ENCODE assay signal across 1 cellular context in the genomic region with DNA sequence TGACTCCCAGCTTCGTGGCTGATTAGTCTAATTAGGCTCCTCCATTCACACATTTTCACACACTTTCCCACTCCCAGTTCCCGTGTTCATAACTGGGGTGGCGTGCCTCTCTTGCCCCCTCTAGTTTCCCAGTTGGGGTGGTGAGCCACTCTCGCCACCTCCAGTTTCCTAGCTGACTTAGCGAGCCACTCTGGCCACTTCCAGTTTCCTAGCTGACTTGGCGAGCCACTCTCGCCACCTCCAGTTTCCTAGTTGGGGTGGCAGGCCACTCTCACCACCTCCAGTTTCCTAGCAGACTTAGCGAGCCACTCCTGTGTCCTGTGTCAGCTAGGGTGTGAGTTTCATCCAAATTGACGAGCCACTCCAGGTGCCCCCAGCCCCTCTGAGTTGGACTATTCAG.
TF ChIP-seq lines count a peak whose summit lies in the region.

No MANE protein-coding gene starts in this region.

TF ChIP-seq in K562, 482 proteins besides CTCF, POLR2A, EP300 and RAD21:
- TF ChIP-seq CAMTA2 (CRISPR knock-in tag; conservative IDR thresholded peaks at IDR 0.05) (no peak), IRF2 (CRISPR knock-in tag; IDR thresholded peaks at IDR 0.05) (no peak), POLR3A (IDR thresholded peaks at IDR 0.05; ENCODE audit: borderline replicate concordance, extremely low read depth, insufficient read depth, insufficient read length) (no peak), ZNF354B (CRISPR knock-in tag; IDR thresholded peaks at IDR 0.05) (no peak), NFXL1 (CRISPR knock-in tag; IDR thresholded peaks at IDR 0.05) (no peak), HNRNPLL (IDR thresholded peaks at IDR 0.05; ENCODE audit: low read depth, low read length, poor library complexity, severe bottlenecking) (no peak), SAFB (IDR thresholded peaks at IDR 0.05; ENCODE audit: borderline replicate concordance, low read depth, low read length) (no peak), ZNF408 (CRISPR knock-in tag; IDR thresholded peaks at IDR 0.05; ENCODE audit: low read depth) (no peak), GABPB2 (CRISPR knock-in tag; conservative IDR thresholded peaks at IDR 0.05) (no peak), ZNF133 (CRISPR knock-in tag; IDR thresholded peaks at IDR 0.05) (no peak), RHOXF2B (CRISPR knock-in tag; conservative IDR thresholded peaks at IDR 0.05) (no peak), POLR2AphosphoS2 (IDR thresholded peaks at IDR 0.05; ENCODE audit: low read length) (no peak), ZNF121 (CRISPR knock-in tag; conservative IDR thresholded peaks at IDR 0.05) (no peak), SAFB2 (IDR thresholded peaks at IDR 0.05; ENCODE audit: borderline replicate concordance, low read depth, low read length, severe bottlenecking) (no peak), ERF (CRISPR knock-in tag; IDR thresholded peaks at IDR 0.05) (no peak)
- TF ChIP-seq, protein P1, sequence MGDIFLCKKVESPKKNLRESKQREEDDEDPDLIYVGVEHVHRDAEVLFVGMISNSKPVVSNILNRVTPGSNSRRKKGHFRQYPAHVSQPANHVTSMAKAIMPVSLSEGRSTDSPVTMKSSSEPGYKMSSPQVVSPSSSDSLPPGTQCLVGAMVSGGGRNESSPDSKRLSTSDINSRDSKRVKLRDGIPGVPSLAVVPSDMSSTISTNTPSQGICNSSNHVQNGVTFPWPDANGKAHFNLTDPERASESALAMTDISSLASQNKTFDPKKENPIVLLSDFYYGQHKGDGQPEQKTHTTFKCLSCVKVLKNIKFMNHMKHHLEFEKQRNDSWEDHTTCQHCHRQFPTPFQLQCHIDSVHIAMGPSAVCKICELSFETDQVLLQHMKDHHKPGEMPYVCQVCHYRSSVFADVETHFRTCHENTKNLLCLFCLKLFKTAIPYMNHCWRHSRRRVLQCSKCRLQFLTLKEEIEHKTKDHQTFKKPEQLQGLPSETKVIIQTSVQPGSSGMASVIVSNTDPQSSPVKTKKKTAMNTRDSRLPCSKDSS (IDR thresholded peaks at IDR 0.05; ENCODE audit: low read depth, partially characterized antibody): no peak
- TF ChIP-seq, protein P2, sequence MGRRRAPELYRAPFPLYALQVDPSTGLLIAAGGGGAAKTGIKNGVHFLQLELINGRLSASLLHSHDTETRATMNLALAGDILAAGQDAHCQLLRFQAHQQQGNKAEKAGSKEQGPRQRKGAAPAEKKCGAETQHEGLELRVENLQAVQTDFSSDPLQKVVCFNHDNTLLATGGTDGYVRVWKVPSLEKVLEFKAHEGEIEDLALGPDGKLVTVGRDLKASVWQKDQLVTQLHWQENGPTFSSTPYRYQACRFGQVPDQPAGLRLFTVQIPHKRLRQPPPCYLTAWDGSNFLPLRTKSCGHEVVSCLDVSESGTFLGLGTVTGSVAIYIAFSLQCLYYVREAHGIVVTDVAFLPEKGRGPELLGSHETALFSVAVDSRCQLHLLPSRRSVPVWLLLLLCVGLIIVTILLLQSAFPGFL (CRISPR knock-in tag; IDR thresholded peaks at IDR 0.05): no peak
- TF ChIP-seq, protein P3, sequence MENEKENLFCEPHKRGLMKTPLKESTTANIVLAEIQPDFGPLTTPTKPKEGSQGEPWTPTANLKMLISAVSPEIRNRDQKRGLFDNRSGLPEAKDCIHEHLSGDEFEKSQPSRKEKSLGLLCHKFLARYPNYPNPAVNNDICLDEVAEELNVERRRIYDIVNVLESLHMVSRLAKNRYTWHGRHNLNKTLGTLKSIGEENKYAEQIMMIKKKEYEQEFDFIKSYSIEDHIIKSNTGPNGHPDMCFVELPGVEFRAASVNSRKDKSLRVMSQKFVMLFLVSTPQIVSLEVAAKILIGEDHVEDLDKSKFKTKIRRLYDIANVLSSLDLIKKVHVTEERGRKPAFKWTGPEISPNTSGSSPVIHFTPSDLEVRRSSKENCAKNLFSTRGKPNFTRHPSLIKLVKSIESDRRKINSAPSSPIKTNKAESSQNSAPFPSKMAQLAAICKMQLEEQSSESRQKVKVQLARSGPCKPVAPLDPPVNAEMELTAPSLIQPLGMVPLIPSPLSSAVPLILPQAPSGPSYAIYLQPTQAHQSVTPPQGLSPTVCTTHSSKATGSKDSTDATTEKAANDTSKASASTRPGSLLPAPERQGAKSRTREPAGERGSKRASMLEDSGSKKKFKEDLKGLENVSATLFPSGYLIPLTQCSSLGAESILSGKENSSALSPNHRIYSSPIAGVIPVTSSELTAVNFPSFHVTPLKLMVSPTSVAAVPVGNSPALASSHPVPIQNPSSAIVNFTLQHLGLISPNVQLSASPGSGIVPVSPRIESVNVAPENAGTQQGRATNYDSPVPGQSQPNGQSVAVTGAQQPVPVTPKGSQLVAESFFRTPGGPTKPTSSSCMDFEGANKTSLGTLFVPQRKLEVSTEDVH (IDR thresholded peaks at IDR 0.05; ENCODE audit: low read depth, partially characterized antibody): no peak
